Comparison of ENCODE assay signal across 13 cellular contexts in genomic region chr16:85912271-85912974, GRCh38. TPM values are rescaled to one million over a fixed set of nuclear protein-coding genes. Genes with fewer than 3 reads are reported as not detected.
DNase-seq lines count a peak whose midpoint lies in the region; FAIRE-seq and TF ChIP-seq lines count a peak whose summit lies in the region.
"Had no signal": no experiment of that assay in that cellular context is flagged by ENCODE, and none has a peak within 500 bp of the region (broad histone marks: within the 10 kb centered on the region; RNA-seq: fewer than 3 reads in every experiment).

No MANE protein-coding gene starts in this region.

- peaks cover 7 to 14% of the 10 kb centered on the region in 2 donors for H3K4me1 ChIP-seq in kidney (ENCODE audit: control insufficient read depth in 1 of 2, insufficient read depth in 1 of 2, low read depth in 1 of 2, low read length in 2 of 2)
- peaks cover 4 to 53% (median 27%) of the 10 kb centered on the region in 4 donors for H3K4me1 ChIP-seq in stomach

- H3K9me3 ChIP-seq in kidney (ENCODE audit: control insufficient read depth in 1 of 2, low read length in 2 of 2) = no peaks in the 10 kb centered on the region
- no peaks in the 10 kb centered on the region for H3K9me3 ChIP-seq in stomach

- intact Hi-C loops in kidney (cut with DNase I) = no loop called here
- intact Hi-C loops in stomach (cut with DNase I; ENCODE audit: low total_unique reads) = no loop called here

- no peak for TF ChIP-seq EP300 in stomach (IDR thresholded peaks at IDR 0.05)

- DNase-seq in NOMO-1 treated with DMSO at 0.1 percent for 48 hours (lab: John Stamatoyannopoulos, UW; ENCODE audit: unreplicated experiment) (peak; percentile 11), NOMO-1 treated with dmso at 0.1 percent for 144 hours (lab: John Stamatoyannopoulos, UW; ENCODE audit: unreplicated experiment) (no peak), amniotic epithelial cell (ENCODE audit: low read depth) (peak; percentile 99), kidney (peak; percentile 84), stomach (no peak), NCI-H1048 (lab: John Stamatoyannopoulos, UW) (no peak), GM19240 (ENCODE audit: insufficient read length, low spot score) (no peak)
- no peak for DNase-seq in activated effector memory CD4-positive, alpha-beta T cell treated with anti-CD3 and anti-CD28 coated beads, Interleukin-2, amount 50 U/mL, for 16 hours
- DNase-seq: 8988T, DND-41, midbrain, NCI-H1417 had no signal

- H3K27ac ChIP-seq in kidney (ENCODE audit: low read depth in 2 of 2, low read length in 2 of 2) (peak overlapping the region in 1 of 2 donors; percentile 23), stomach (peak overlapping the region in 4 of 5 donors; percentile 10 to 46 (median 18))

- no peak for FAIRE-seq in kidney (lab: Jason Lieb, UNC)
- FAIRE-seq: GM18507 had no signal

- H3K27me3 ChIP-seq in stomach = no peaks in the 10 kb centered on the region

- WGBS in stomach, 5 donors = 47 to 62% (median 58%) methylated on average over 12 of the region's 12 CpGs

- H3K36me3 ChIP-seq in kidney (ENCODE audit: control insufficient read depth in 1 of 2, insufficient read depth in 2 of 2, low read length in 2 of 2) (peaks cover 0 to 9% of the 10 kb centered on the region in 2 donors), stomach (peaks cover 0 to 61% (median 36%) of the 10 kb centered on the region in 4 donors)

- H3K4me3 ChIP-seq in kidney (ENCODE audit: low read length in 2 of 2) (no peak overlapping the region), stomach (no peak overlapping the region)

- no peak overlapping the region for H3K9ac ChIP-seq in kidney (ENCODE audit: low read length in 2 of 2)

- TF ChIP-seq CTCF in kidney (IDR thresholded peaks at IDR 0.05; ENCODE audit: borderline replicate concordance, extremely low read depth, insufficient read depth) (no peak), stomach (IDR thresholded peaks at IDR 0.05) (no peak)

- TF ChIP-seq POLR2A in stomach (IDR thresholded peaks at IDR 0.05) = no peak

RNA-seq across cellular contexts. Expression of gene IRF8, which starts 13.5 kb away (rescaled TPM):
- total RNA-seq in kidney = 33.3 TPM
- 2.9 TPM for polyA plus RNA-seq in kidney (ENCODE audit: insufficient read depth, low read depth, low replicate concordance)
- total RNA-seq in stomach = 10 to 100 TPM; 10.3 to 49.8 (median 20.3) TPM
- 1 to 10 TPM; 5.2 to 8.2 (median 7.3) TPM for polyA plus RNA-seq in stomach

Comparison
In these comparisons a context has a peak if more than half of its experiments do, and no peak if none do; other contexts are left out.
1. DNase-seq: peak in NOMO-1 treated with DMSO at 0.1 percent for 48 hours (single experiment), amniotic epithelial cell (single experiment) and kidney (single experiment); none in NOMO-1 treated with dmso at 0.1 percent for 144 hours (single experiment), stomach (single experiment), NCI-H1048 (single experiment), GM19240 (single experiment) and activated effector memory CD4-positive, alpha-beta T cell treated with anti-CD3 and anti-CD28 coated beads, Interleukin-2, amount 50 U/mL, for 16 hours (single experiment).